Comparison of ENCODE assay signal across 8 cellular contexts in genomic region chr7:138543739-138544138, GRCh38.
"Had no signal": no experiment of that assay in that cellular context is flagged by ENCODE, and none has a peak within 500 bp of the region (broad histone marks: within the 10 kb centered on the region; RNA-seq: fewer than 3 reads in every experiment).

No MANE protein-coding gene starts in this region.

- H3K27ac ChIP-seq: HL-60, KMS-11 had no signal

- H3K4me3 ChIP-seq: K562 had no signal

- H3K4me3 Mint-ChIP-seq: IgD-negative memory B cell had no signal

- FAIRE-seq: HTR-8/SVneo, K562 had no signal

- H3K27me3 Mint-ChIP-seq: IgD-negative memory B cell had no signal

- H3K4me2 ChIP-seq: KMS-11 had no signal

- H3K9ac ChIP-seq: KMS-11 had no signal

- ATAC-seq: K562 had no signal

- H3K27ac Mint-ChIP-seq: IgD-negative memory B cell had no signal

- DNase-seq: IMR-90, KBM-7, KG1 had no signal
